In the genomic region with DNA sequence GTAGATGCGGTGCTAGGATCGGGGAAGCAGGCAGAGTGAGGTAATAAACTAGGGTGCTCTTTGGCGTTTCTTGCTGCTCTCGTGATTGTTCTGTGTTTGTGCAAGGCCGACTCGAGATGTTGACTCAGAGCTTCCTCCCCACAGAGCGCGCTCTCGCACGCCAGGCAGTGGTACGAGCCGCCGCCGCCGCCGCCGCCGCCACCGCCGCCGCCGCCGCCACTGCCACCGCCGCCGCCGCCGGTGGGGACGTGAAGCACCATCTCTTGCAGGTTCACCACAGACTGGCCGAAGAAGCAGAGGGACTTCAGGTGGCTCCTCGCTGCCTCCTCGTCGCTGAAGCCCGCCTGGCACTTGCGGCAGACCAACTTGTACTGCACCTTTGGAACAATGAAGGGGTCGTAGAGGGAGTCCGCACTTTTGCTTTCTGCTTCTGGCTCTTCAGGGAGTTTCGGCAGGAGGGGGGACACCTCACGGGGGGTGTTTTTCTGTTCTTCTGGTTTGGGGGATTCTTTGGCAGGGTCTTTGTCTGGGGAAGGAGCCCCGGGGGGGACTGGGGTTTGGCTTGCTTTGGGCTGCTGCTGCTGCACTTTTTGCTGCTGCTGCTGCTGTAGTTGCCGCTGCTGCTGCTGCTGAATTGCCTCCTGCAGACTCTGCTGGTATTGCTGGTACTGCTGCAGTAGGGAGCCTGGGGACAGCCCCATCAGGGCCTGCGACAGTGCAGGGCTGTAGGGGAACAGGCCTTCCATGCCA, we compare ENCODE assay signal across 8 cellular contexts.
DNase-seq lines count a peak whose midpoint lies in the region; ATAC-seq and TF ChIP-seq lines count a peak whose summit lies in the region.

No MANE protein-coding gene starts in this region.

- peaks cover 42% of the 10 kb centered on the region for H3K36me3 Mint-ChIP-seq in type B pancreatic cell

- ATAC-seq in GM18520 (IDR thresholded peaks at IDR 0.05; ENCODE audit: unreplicated experiment) (peak; percentile 76), HG03039 (IDR thresholded peaks at IDR 0.05; ENCODE audit: unreplicated experiment) (peak; percentile 82)

- intact Hi-C loops in prostate gland (cut with DNase I): loop anchor here (5.0 kb wide), 1 partner anchor 265 kb away; no protein-coding TSS in a partner anchor

- H3K27me3 Mint-ChIP-seq in type B pancreatic cell: no peaks in the 10 kb centered on the region

- no peaks in the 10 kb centered on the region for H3K9me3 ChIP-seq in Peyer's patch
- H3K9me3 ChIP-seq in cardiac muscle cell (ENCODE audit: low read depth): no peaks in the 10 kb centered on the region
- H3K9me3 ChIP-seq in prostate gland: no peaks in the 10 kb centered on the region

- no peak for TF ChIP-seq CTCF in Peyer's patch (IDR thresholded peaks at IDR 0.05)
- no peak for TF ChIP-seq CTCF in cardiac muscle cell (IDR thresholded peaks at IDR 0.05; ENCODE audit: low read depth, low read length)
- TF ChIP-seq CTCF in prostate gland (IDR thresholded peaks at IDR 0.05): no peak
- TF ChIP-seq CTCF in type B pancreatic cell (conservative IDR thresholded peaks at IDR 0.05): peak; percentile 31

- H3K4me1 ChIP-seq in Peyer's patch: no peaks in the 10 kb centered on the region
- peaks cover 20% of the 10 kb centered on the region for H3K4me1 ChIP-seq in cardiac muscle cell (ENCODE audit: low read depth)
- no peaks in the 10 kb centered on the region for H3K4me1 ChIP-seq in prostate gland (replicated peaks)

- DNase-seq in Peyer's patch (peak; percentile 36 to 84 (median 77)), cardiac muscle cell (ENCODE audit: low read depth in 1 of 2, low spot score in 1 of 2) (peak; percentile 69 to 89), prostate gland (ENCODE audit: low spot score) (peak; percentile 84), type B pancreatic cell (ENCODE audit: extremely low spot score, unreplicated experiment) (no peak), NCI-H524 (lab: John Stamatoyannopoulos, UW) (no peak)
- DNase-seq in activated naive CD4-positive, alpha-beta T cell treated with anti-CD3 and anti-CD28 coated beads, Interleukin-2, amount 50 U/mL, for 16 hours: peak; percentile 76

- H3K36me3 ChIP-seq in Peyer's patch: no peaks in the 10 kb centered on the region
- no peaks in the 10 kb centered on the region for H3K36me3 ChIP-seq in cardiac muscle cell
- H3K36me3 ChIP-seq in prostate gland: no peaks in the 10 kb centered on the region

- peak overlapping the region; percentile 81 for H3K27ac Mint-ChIP-seq in type B pancreatic cell

- H3K4me1 Mint-ChIP-seq in type B pancreatic cell (ENCODE audit: unreplicated experiment): peaks cover 51% of the 10 kb centered on the region

- H3K4me3 Mint-ChIP-seq in type B pancreatic cell: peak overlapping the region; percentile 82

- no peaks in the 10 kb centered on the region for H3K9me3 Mint-ChIP-seq in type B pancreatic cell

- H3K4me3 ChIP-seq in Peyer's patch: peak overlapping the region; percentile 22 to 62 (median 50)
- peak overlapping the region; percentile 27 for H3K4me3 ChIP-seq in cardiac muscle cell
- H3K4me3 ChIP-seq in prostate gland: peak overlapping the region; percentile 24 to 35

- peak overlapping the region in 2 of 4 donors; percentile 15 to 30 for H3K27ac ChIP-seq in Peyer's patch
- no peak overlapping the region for H3K27ac ChIP-seq in cardiac muscle cell
- H3K27ac ChIP-seq in prostate gland: peak overlapping the region; percentile 78

- TF ChIP-seq POLR2A in Peyer's patch (IDR thresholded peaks at IDR 0.05): no peak
- no peak for TF ChIP-seq POLR2A in prostate gland (IDR thresholded peaks at IDR 0.05)

- 10% methylated on average over 26 of the region's 42 CpGs for WGBS in prostate gland

- no peaks in the 10 kb centered on the region for H3K27me3 ChIP-seq in Peyer's patch
- no peaks in the 10 kb centered on the region for H3K27me3 ChIP-seq in cardiac muscle cell
- H3K27me3 ChIP-seq in prostate gland (replicated peaks; ENCODE audit: insufficient read depth): no peaks in the 10 kb centered on the region

Comparison
In these comparisons a context has a peak if more than half of its experiments do, and no peak if none do; other contexts are left out.
1. DNase-seq: peak in Peyer's patch (3 of 3), activated naive CD4-positive, alpha-beta T cell treated with anti-CD3 and anti-CD28 coated beads, Interleukin-2, amount 50 U/mL, for 16 hours (single experiment), cardiac muscle cell (2 of 2) and prostate gland (single experiment); none in type B pancreatic cell (single experiment) and NCI-H524 (0 of 2).
2. Peak in every context shown above with its lines, with median percentiles within 50 percentile points of each other: H3K4me3 ChIP-seq.